ENCODE assay signal across 1 cellular context in genomic region chr3:71495708-71496472, GRCh38.
TF ChIP-seq lines count a peak whose summit lies in the region.

No MANE protein-coding gene starts in this region.

TF ChIP-seq in K562, 482 proteins besides CTCF, POLR2A, EP300 and RAD21 (continued from another document):
- TF ChIP-seq CTCFL (IDR thresholded peaks at IDR 0.05; ENCODE audit: borderline replicate concordance, insufficient read depth, low read depth, low read length, poor library complexity, severe bottlenecking) (no peak), ATF3 (IDR thresholded peaks at IDR 0.05) (peak; percentile 90), ATF3 (CRISPR knock-in tag; conservative IDR thresholded peaks at IDR 0.05) (no peak), CBFA2T3 (IDR thresholded peaks at IDR 0.05) (peak; percentile 22), MCM2 (IDR thresholded peaks at IDR 0.05; ENCODE audit: low read depth) (no peak), ZFP36 (IDR thresholded peaks at IDR 0.05; ENCODE audit: low read depth, low read length, partially characterized antibody) (peak; percentile 67), FOSL1 (tag; conservative IDR thresholded peaks at IDR 0.05) (peak; percentile 67), JUN (IDR thresholded peaks at IDR 0.05; ENCODE audit: borderline replicate concordance, low read depth, low read length) (peak; percentile 83), JUN (CRISPR knock-in tag; IDR thresholded peaks at IDR 0.05; ENCODE audit: borderline replicate concordance) (no peak), PHF21A (IDR thresholded peaks at IDR 0.05; ENCODE audit: borderline replicate concordance, low read depth) (no peak), ZBTB5 (IDR thresholded peaks at IDR 0.05) (no peak), HOMEZ (CRISPR knock-in tag; IDR thresholded peaks at IDR 0.05) (no peak), JUND (IDR thresholded peaks at IDR 0.05; ENCODE audit: borderline replicate concordance, low read depth, low read length) (peak; percentile 83), JUND (tag; IDR thresholded peaks at IDR 0.05; ENCODE audit: borderline replicate concordance, low read depth, low read length) (peak; percentile 86), NFE2 (IDR thresholded peaks at IDR 0.05; ENCODE audit: low read depth) (no peak), ZNF655 (CRISPR knock-in tag; IDR thresholded peaks at IDR 0.05) (no peak), ZNF217 (CRISPR knock-in tag; IDR thresholded peaks at IDR 0.05) (no peak)
